9 cellular contexts compared by ENCODE assay signal in genomic region chr22:23862103-23862502, GRCh38. TPM values are rescaled to one million over a fixed set of nuclear protein-coding genes. Genes with fewer than 3 reads are reported as not detected.
A peak's percentile ranks its signal among the peaks of the same experiment; 100 is the strongest.
DNase-seq lines count a peak whose midpoint lies in the region; ATAC-seq, FAIRE-seq and TF ChIP-seq lines count a peak whose summit lies in the region.
"Had no signal": no experiment of that assay in that cellular context is flagged by ENCODE, and none has a peak within 500 bp of the region (broad histone marks: within the 10 kb centered on the region; RNA-seq: fewer than 3 reads in every experiment).

No MANE protein-coding gene starts in this region.

- FAIRE-seq in HTR-8/SVneo (lab: Jason Lieb, UNC) (no peak), pancreas (lab: Jason Lieb, UNC) (no peak)

- no peak overlapping the region for H3K9ac ChIP-seq in PC-3 (ENCODE audit: low read length)

- H3K9me2 ChIP-seq in PC-3 (replicated peaks; ENCODE audit: low read length), result no peaks in the 10 kb centered on the region

- 67 to 80% methylated on average over 3 of the region's 3 CpGs for WGBS in pancreas, 2 donors

- H2AFZ ChIP-seq in PC-3 (ENCODE audit: low read length), result no peak overlapping the region

- H3K79me2 ChIP-seq in PC-3 (ENCODE audit: low read length), result no peaks in the 10 kb centered on the region

- H3K9me3 ChIP-seq in PC-3 (ENCODE audit: low read length) (no peaks in the 10 kb centered on the region), pancreas (no peaks in the 10 kb centered on the region)

- TF ChIP-seq CTCF in PC-3 (conservative IDR thresholded peaks at IDR 0.05; ENCODE audit: low read depth, low read length), result peak; percentile 66
- TF ChIP-seq CTCF in choroid plexus epithelial cell (conservative IDR thresholded peaks at IDR 0.05; ENCODE audit: low read depth, low read length), result peak; percentile 87
- peak in 3 of 4 donors; percentile 16 to 20 (median 19) for TF ChIP-seq CTCF in pancreas (IDR thresholded peaks at IDR 0.05)

- CTCF ChIA-PET in PC-3 (lab: Charles Lee), result no interaction called here

- ATAC-seq in PC-3 (peak; percentile 27; the same call in 1 of the 2 replicates), pancreas (no peak), GM21423 (IDR thresholded peaks at IDR 0.05; ENCODE audit: unreplicated experiment) (no peak)
- ATAC-seq: CD8-positive, alpha-beta T cell had no signal

- POLR2A ChIA-PET in PC-3 (lab: Charles Lee; ENCODE audit: unreplicated experiment), result no interaction called here

- no peaks in the 10 kb centered on the region for H3F3A ChIP-seq in PC-3 (ENCODE audit: low read length, unreplicated experiment)

- H3K4me3 ChIP-seq in PC-3 (ENCODE audit: low read length) (no peak overlapping the region), choroid plexus epithelial cell (ENCODE audit: low read depth, low read length) (no peak overlapping the region), pancreas (no peak overlapping the region)

- H3K4me2 ChIP-seq in PC-3 (ENCODE audit: low read length), result no peak overlapping the region

- no peaks in the 10 kb centered on the region for H3K27me3 ChIP-seq in PC-3 (ENCODE audit: low read length)
- no peaks in the 10 kb centered on the region for H3K27me3 ChIP-seq in pancreas

- DNase-seq in NCI-H446 (lab: John Stamatoyannopoulos, UW), result peak; percentile 7 to 70
- no peak for DNase-seq in NCI-H446 treated with DMSO at 0.1 percent for 48 hours (lab: John Stamatoyannopoulos, UW)
- peak; percentile 61 for DNase-seq in HTR-8/SVneo (ENCODE audit: insufficient read length, low spot score)
- peak; percentile 49 for DNase-seq in PC-3
- peak; percentile 72 for DNase-seq in choroid plexus epithelial cell (ENCODE audit: low read depth)
- DNase-seq in pancreas, result peak in 1 of 6 donors; percentile 60
- no peak for DNase-seq in mesenteric fat pad (ENCODE audit: low spot score)

- no peaks in the 10 kb centered on the region for H4K20me1 ChIP-seq in PC-3 (ENCODE audit: low read length)

- no TSS peak for BruUV-seq in PC-3 (replicated peaks; lab: Mats Ljungman, UMichigan)

- intact Hi-C loops in PC-3 (cut with micrococcal nuclease) (no loop called here), pancreas (cut with DNase I) (no loop called here)

- H3K36me3 ChIP-seq in PC-3 (ENCODE audit: low read depth, low read length) (no peaks in the 10 kb centered on the region), pancreas (no peaks in the 10 kb centered on the region)

- H3K27ac ChIP-seq in PC-3 (ENCODE audit: low read length) (no peak overlapping the region), pancreas (no peak overlapping the region)

- peaks cover 5% of the 10 kb centered on the region; the same call in 1 of the 2 replicates for H3K4me1 ChIP-seq in PC-3 (ENCODE audit: insufficient read depth, low read length)
- no peaks in the 10 kb centered on the region for H3K4me1 ChIP-seq in pancreas

RNA-seq across cellular contexts. Expression of gene SLC2A11, which starts 4.4 kb away (rescaled TPM):
- 8.0 and 9.4 TPM in 2 replicates for total RNA-seq in PC-3 (2014; rRNA removed)
- total RNA-seq in pancreas, result 10 to 100 TPM; 10.3 to 20.2 (median 14.7) TPM
- 10 to 100 TPM; 19.2 to 21.9 TPM for polyA plus RNA-seq in pancreas
- total RNA-seq in mesenteric fat pad, result 8.4 TPM

RNA-seq across cellular contexts. Expression of gene DERL3, which starts 23.3 kb away (rescaled TPM):
- total RNA-seq in PC-3 (2014; rRNA removed), result not detected in 2 replicates
- total RNA-seq in pancreas, result 10 to 100 TPM; 13.0 to 26.5 (median 19.1) TPM
- polyA plus RNA-seq in pancreas, result 10 to 100 TPM; 19.7 to 26.3 TPM
- total RNA-seq in mesenteric fat pad, result 1.4 TPM

RNA-seq across cellular contexts. Expression of gene MIF, which starts 32.1 kb away (rescaled TPM):
- total RNA-seq in PC-3 (2014; rRNA removed), result 884 and 957 TPM in 2 replicates
- 100 to 1,000 TPM; 128 to 269 (median 192) TPM for total RNA-seq in pancreas
- polyA plus RNA-seq in pancreas, result 100 to 1,000 TPM; 353 to 476 TPM
- 319 TPM for total RNA-seq in mesenteric fat pad

Comparison
In these comparisons a context has a peak if more than half of its experiments do, and no peak if none do; other contexts are left out.
1. DNase-seq: peak in NCI-H446 (2 of 2), HTR-8/SVneo (single experiment), PC-3 (single experiment) and choroid plexus epithelial cell (single experiment); none in NCI-H446 treated with DMSO at 0.1 percent for 48 hours (single experiment) and mesenteric fat pad (single experiment).
2. CTCF ChIP-seq: peak in every context shown above with its lines; median percentile 87 in choroid plexus epithelial cell; 66 in PC-3; 19 in pancreas.